Comparison of ENCODE assay signal across 27 cellular contexts in genomic region chr1:8471451-8471850, GRCh38.
"Had no signal": no experiment of that assay in that cellular context is flagged by ENCODE, and none has a peak within 500 bp of the region (broad histone marks: within the 10 kb centered on the region; RNA-seq: fewer than 3 reads in every experiment).

No MANE protein-coding gene starts in this region.

- ATAC-seq: activated CD4-positive, alpha-beta T cell treated with anti-CD3 and anti-CD28 coated beads for 36 hours; activated T-cell treated with anti-CD3 and anti-CD28 coated beads, Interleukin-2, amount 50 U/mL, for 72 hours; body of pancreas; effector memory CD8-positive, alpha-beta T cell; foreskin keratinocyte; gastrocnemius medialis; heart left ventricle had no signal

- H3K4me3 Mint-ChIP-seq: activated CD4-positive, alpha-beta memory T cell treated with anti-CD3 and anti-CD28 coated beads, Interleukin-2, amount 10 ng/mL, durations not matched to agents 7 days and 5 days; activated CD4-positive, alpha-beta T cell treated with anti-CD3 and anti-CD28 coated beads for 36 hours; activated CD4-positive, alpha-beta T cell treated with anti-CD3 and anti-CD28 coated beads, Interleukin-2, amount 10 ng/mL, durations not matched to agents 7 days and 5 days; activated naive CD4-positive, alpha-beta T cell treated with anti-CD3 and anti-CD28 coated beads, Interleukin-2, amount 50 U/mL, for 24 hours; activated T-cell treated with anti-CD3 and anti-CD28 coated beads, Interleukin-2, amount 50 U/mL, for 72 hours; effector memory CD8-positive, alpha-beta T cell had no signal

- H3K27me3 Mint-ChIP-seq: activated CD4-positive, alpha-beta memory T cell treated with anti-CD3 and anti-CD28 coated beads, Interleukin-2, amount 10 ng/mL, durations not matched to agents 7 days and 5 days; activated CD4-positive, alpha-beta T cell treated with anti-CD3 and anti-CD28 coated beads for 36 hours; activated CD4-positive, alpha-beta T cell treated with anti-CD3 and anti-CD28 coated beads, Interleukin-2, amount 10 ng/mL, durations not matched to agents 7 days and 5 days; activated naive CD4-positive, alpha-beta T cell treated with anti-CD3 and anti-CD28 coated beads, Interleukin-2, amount 50 U/mL, for 24 hours; effector memory CD8-positive, alpha-beta T cell had no signal

- H3K27ac ChIP-seq: adrenal gland, body of pancreas, esophagus muscularis mucosa, foreskin keratinocyte, gastrocnemius medialis, heart left ventricle had no signal

- H3K4me3 ChIP-seq: adrenal gland, body of pancreas, esophagus muscularis mucosa, gastrocnemius medialis, heart left ventricle had no signal

- DNase-seq: activated CD4-positive, alpha-beta memory T cell treated with anti-CD3 and anti-CD28 coated beads, Interleukin-2, amount 10 ng/mL, durations not matched to agents 7 days and 5 days; activated CD4-positive, alpha-beta T cell treated with anti-CD3 and anti-CD28 coated beads for 36 hours; activated CD4-positive, alpha-beta T cell treated with anti-CD3 and anti-CD28 coated beads, Interleukin-2, amount 10 ng/mL, durations not matched to agents 7 days and 5 days; activated CD4-positive, alpha-beta T cell treated with anti-CD3 and anti-CD28 coated beads, Interleukin-2, amount 50 U/mL, for 4 hours; activated CD4-positive, CD25-positive, alpha-beta regulatory T cell; activated CD4-positive, CD25-positive, alpha-beta regulatory T cell treated with anti-CD3 and anti-CD28 coated beads, Interleukin-2, amount 50 U/mL, for 72 hours; activated gamma-delta T cell; activated naive CD4-positive, alpha-beta T cell treated with Interleukin-2 at 50 U/mL for 16 hours; activated T-cell treated with anti-CD3 and anti-CD28 coated beads, Interleukin-2, amount 50 U/mL, for 1 hour; activated T-cell treated with anti-CD3 and anti-CD28 coated beads, Interleukin-2, amount 50 U/mL, for 72 hours; adrenal gland; amygdala; aorta; body of pancreas; caudate nucleus; cortex of kidney; dermis blood vessel endothelial cell; effector CD4-positive, alpha-beta T cell; effector memory CD8-positive, alpha-beta T cell; erythroblast; foreskin keratinocyte; gastrocnemius medialis; glutamatergic neuron; heart left ventricle; T-helper 2 cell had no signal

- H3K27ac Mint-ChIP-seq: activated CD4-positive, alpha-beta memory T cell treated with anti-CD3 and anti-CD28 coated beads, Interleukin-2, amount 10 ng/mL, durations not matched to agents 7 days and 5 days; activated CD4-positive, alpha-beta T cell treated with anti-CD3 and anti-CD28 coated beads, Interleukin-2, amount 10 ng/mL, durations not matched to agents 7 days and 5 days; activated T-cell treated with anti-CD3 and anti-CD28 coated beads, Interleukin-2, amount 50 U/mL, for 72 hours; effector memory CD8-positive, alpha-beta T cell had no signal

- H3K9me3 Mint-ChIP-seq: activated CD4-positive, alpha-beta memory T cell treated with anti-CD3 and anti-CD28 coated beads, Interleukin-2, amount 10 ng/mL, durations not matched to agents 7 days and 5 days; activated CD4-positive, alpha-beta T cell treated with anti-CD3 and anti-CD28 coated beads, Interleukin-2, amount 10 ng/mL, durations not matched to agents 7 days and 5 days; activated naive CD4-positive, alpha-beta T cell treated with anti-CD3 and anti-CD28 coated beads, Interleukin-2, amount 50 U/mL, for 24 hours; activated T-cell treated with anti-CD3 and anti-CD28 coated beads, Interleukin-2, amount 50 U/mL, for 72 hours; effector memory CD8-positive, alpha-beta T cell had no signal

- H3K27me3 ChIP-seq: adrenal gland, body of pancreas, esophagus muscularis mucosa, foreskin keratinocyte, gastrocnemius medialis, heart left ventricle had no signal

- H3K36me3 ChIP-seq: adrenal gland, esophagus muscularis mucosa, gastrocnemius medialis, heart left ventricle had no signal

- H3K9me3 ChIP-seq: adrenal gland, body of pancreas, esophagus muscularis mucosa, gastrocnemius medialis, heart left ventricle had no signal
